ENCODE assay signal across 18 cellular contexts in the genomic region with DNA sequence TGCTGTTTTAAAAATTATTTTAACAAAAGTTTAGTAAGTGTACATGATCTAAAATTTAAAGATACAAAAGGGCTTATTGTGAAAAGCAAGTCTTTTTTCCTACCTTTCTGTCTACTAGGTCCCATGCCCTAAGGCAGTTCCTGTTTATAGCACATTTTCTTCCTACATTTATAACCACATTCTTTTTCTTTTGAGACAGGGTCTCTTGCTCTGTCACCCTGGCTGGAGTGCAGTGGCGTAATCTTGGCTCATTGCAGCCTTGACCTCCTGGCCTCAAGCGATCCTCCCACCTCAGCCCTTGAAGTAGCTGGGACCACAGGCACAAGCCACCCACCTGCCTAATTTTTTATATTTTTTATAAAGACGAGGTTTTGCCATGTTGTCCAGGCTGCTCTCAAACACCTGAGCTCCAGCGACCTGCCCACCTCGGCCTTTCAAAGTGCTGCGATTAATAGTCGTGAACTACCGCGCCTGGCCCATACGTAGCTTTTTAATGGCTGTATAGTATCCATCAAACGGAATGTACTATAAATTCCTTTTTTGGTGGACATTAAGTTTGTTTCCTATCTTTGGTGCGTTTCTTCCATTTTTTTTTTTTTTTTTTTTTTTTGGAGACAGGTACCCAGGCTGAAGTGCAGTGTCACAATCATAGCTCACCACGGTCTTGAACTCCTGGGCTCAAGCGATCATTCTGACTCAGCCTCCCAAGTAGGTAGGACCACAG. TPM values are rescaled to one million over a fixed set of nuclear protein-coding genes. Genes with fewer than 3 reads are reported as not detected.
DNase-seq lines count a peak whose midpoint lies in the region; ATAC-seq and TF ChIP-seq lines count a peak whose summit lies in the region.
"Had no signal": no experiment of that assay in that cellular context is flagged by ENCODE, and none has a peak within 500 bp of the region (broad histone marks: within the 10 kb centered on the region; RNA-seq: fewer than 3 reads in every experiment).

No MANE protein-coding gene starts in this region.

- H3K27me3 ChIP-seq in upper lobe of left lung (no peaks in the 10 kb centered on the region), MM.1S (replicated peaks; ENCODE audit: insufficient read depth, low read length) (no peaks in the 10 kb centered on the region)

- peaks cover 69% of the 10 kb centered on the region for H3K79me2 ChIP-seq in MM.1S (ENCODE audit: low read length)

- no peaks in the 10 kb centered on the region for H3K9me2 ChIP-seq in MM.1S (replicated peaks; ENCODE audit: insufficient read depth, low read length)

- ATAC-seq in upper lobe of left lung (ENCODE audit: low FRiP score in 2 of 2): no peak
- ATAC-seq: CD8-positive, alpha-beta T cell; Panc1 had no signal

- H3K9ac ChIP-seq in SK-N-MC (ENCODE audit: insufficient read length) (no peak overlapping the region), MM.1S (ENCODE audit: low read length) (no peak overlapping the region)
- H3K9ac ChIP-seq: KMS-11 had no signal

- 0 out of 2 replicates have a peak overlapping the region, but pooled peaks have one; percentile 33 for H3K27ac ChIP-seq in SK-N-MC
- H3K27ac ChIP-seq in upper lobe of left lung: no peak overlapping the region
- no peak overlapping the region for H3K27ac ChIP-seq in MM.1S (ENCODE audit: low read length)
- H3K27ac ChIP-seq: HL-60, KMS-11 had no signal

- no peak for TF ChIP-seq EP300 in upper lobe of left lung (IDR thresholded peaks at IDR 0.05)

- no peak overlapping the region for H3K4me2 ChIP-seq in MM.1S (ENCODE audit: low read depth, low read length)
- H3K4me2 ChIP-seq: KMS-11 had no signal

- H3K36me3 ChIP-seq in SK-N-MC (ENCODE audit: insufficient read depth, low read length): peaks cover 27% of the 10 kb centered on the region
- H3K36me3 ChIP-seq in upper lobe of left lung: peaks cover 0 to 6% (median 0%) of the 10 kb centered on the region in 4 donors
- no peaks in the 10 kb centered on the region for H3K36me3 ChIP-seq in MM.1S (replicated peaks; ENCODE audit: insufficient read depth, low read length)

- H3F3A ChIP-seq in MM.1S (ENCODE audit: insufficient read depth, low read length): no peaks in the 10 kb centered on the region

- TF ChIP-seq CTCF in upper lobe of left lung (IDR thresholded peaks at IDR 0.05) (no peak), MM.1S (IDR thresholded peaks at IDR 0.05; ENCODE audit: low read length) (no peak)

- WGBS in upper lobe of left lung, 2 donors: 92 to 94% methylated on average over 14 of the region's 14 CpGs

- H4K20me1 ChIP-seq in MM.1S (ENCODE audit: insufficient read depth, low read length): peaks cover 6% of the 10 kb centered on the region; the same call in 1 of the 2 replicates

- H3K4me3 ChIP-seq in SK-N-MC (no peak overlapping the region), upper lobe of left lung (no peak overlapping the region), MM.1S (ENCODE audit: low read length) (no peak overlapping the region)

- peaks cover 5% of the 10 kb centered on the region; the same call in 1 of the 2 replicates for H3K9me3 ChIP-seq in SK-N-MC (ENCODE audit: low read depth, low read length)
- peaks cover 0 to 6% (median 0%) of the 10 kb centered on the region in 4 donors for H3K9me3 ChIP-seq in upper lobe of left lung
- H3K9me3 ChIP-seq in MM.1S (replicated peaks; ENCODE audit: insufficient read depth, low read length): no peaks in the 10 kb centered on the region

- no peak overlapping the region for H2AFZ ChIP-seq in MM.1S (ENCODE audit: low read length)

- DNase-seq in ELF-1 (ENCODE audit: low read depth, low spot score): peak; percentile 16
- DNase-seq in M059J (ENCODE audit: low read depth): peak; percentile 60
- no peak for DNase-seq in SK-N-MC (ENCODE audit: low read depth, low spot score)
- DNase-seq in islet precursor cell: peak; percentile 78
- DNase-seq in upper lobe of left lung: no peak
- DNase-seq in NCI-H1417 treated with DMSO at 0.1 percent for 48 hours (lab: John Stamatoyannopoulos, UW): no peak
- no peak for DNase-seq in MM.1S
- DNase-seq: CD8-positive, alpha-beta T cell; DND-41; GF-D8; NCI-H1048; NCI-H1694 treated with DMSO at 0.1 percent for 48 hours; NCI-H446; NCI-H748 treated with DMSO at 0.1 percent for 48 hours; Right ventricle myocardium superior had no signal

- no peak for TF ChIP-seq POLR2A in upper lobe of left lung (IDR thresholded peaks at IDR 0.05)

- H3K4me1 ChIP-seq in upper lobe of left lung (peaks cover 0 to 6% (median 2%) of the 10 kb centered on the region in 4 donors), MM.1S (ENCODE audit: low read length) (no peaks in the 10 kb centered on the region)

RNA-seq across cellular contexts. Expression of gene FRS2, which starts 20.9 kb away (rescaled TPM):
- total RNA-seq in M059J (2014; rRNA removed; shearing (Covaris generic)): 25.9 and 38.1 TPM in 2 replicates
- total RNA-seq in upper lobe of left lung: 10 to 100 TPM; 14.3 to 54.1 (median 24.7) TPM

Comparison
In these comparisons a context has a peak if more than half of its experiments do, and no peak if none do; other contexts are left out.
1. DNase-seq: peak in ELF-1 (single experiment), M059J (single experiment) and islet precursor cell (single experiment); none in SK-N-MC (single experiment), upper lobe of left lung (0 of 2), NCI-H1417 treated with DMSO at 0.1 percent for 48 hours (single experiment) and MM.1S (single experiment).